ENCODE assay signal across 7 cellular contexts in the genomic region with DNA sequence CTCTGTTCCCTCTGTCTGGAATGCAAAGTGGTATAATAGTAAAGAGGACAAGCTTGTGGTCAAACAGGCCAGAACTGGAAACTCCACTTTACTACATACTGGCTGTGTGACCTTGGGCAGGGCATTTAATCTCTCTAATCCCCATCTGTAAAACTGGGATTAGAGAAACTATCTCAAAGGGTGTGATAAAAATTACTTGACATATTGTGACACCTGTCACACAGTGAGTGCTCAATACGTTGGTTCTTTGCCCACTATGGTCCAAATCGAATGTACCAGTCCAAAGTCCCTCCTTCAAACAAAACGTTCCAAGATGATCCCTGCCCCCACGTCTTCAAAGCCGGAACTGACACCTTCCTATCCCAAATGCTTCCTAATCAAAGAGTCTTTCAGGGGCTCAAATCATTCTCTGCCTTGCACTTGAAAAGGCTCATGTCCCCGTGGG. TPM values are rescaled to one million over a fixed set of nuclear protein-coding genes. Genes with fewer than 3 reads are reported as not detected.
DNase-seq lines count a peak whose midpoint lies in the region; TF ChIP-seq lines count a peak whose summit lies in the region.

No MANE protein-coding gene starts in this region.

- no peaks in the 10 kb centered on the region for H3K9me2 ChIP-seq in hepatocyte (replicated peaks; ENCODE audit: insufficient read depth)

- TF ChIP-seq POLR2A in spleen (IDR thresholded peaks at IDR 0.05) = no peak

- peak overlapping the region; percentile 95 for H2AFZ ChIP-seq in hepatocyte

- 42% methylated on average over 6 of the region's 6 CpGs for WGBS in hepatocyte (ENCODE audit: low lambda C conversion rate, missing lambda C conversion rate)
- 59 to 73% (median 72%) methylated on average over 6 of the region's 6 CpGs for WGBS in spleen, 5 donors

- H3K27ac ChIP-seq in HEK293 (ENCODE audit: extremely low read depth, low read depth, low read length) (peak overlapping the region; percentile 40; the same call in 1 of the 2 replicates), hepatocyte (peak overlapping the region; percentile 85), spleen (peak overlapping the region in 7 of 8 donors; percentile 91 to 96 (median 91))

- CTCF ChIA-PET in HEK293 (lab: Yijun Ruan, JAX) = interaction anchor here (0.9 to 3.2 kb wide), 4 partner anchors 12 to 175 kb away, joined by 4 to 11 read pairs (median 6); a partner anchor contains a TSS

- no peaks in the 10 kb centered on the region for H4K20me1 ChIP-seq in hepatocyte (ENCODE audit: insufficient read depth, poor library complexity, severe bottlenecking)

- TF ChIP-seq CTCF in HEK293 (tag by site-specific recombination; IDR thresholded peaks at IDR 0.05) (no peak), WI38 (IDR thresholded peaks at IDR 0.05; ENCODE audit: low read depth, low read length) (no peak), hepatocyte (IDR thresholded peaks at IDR 0.05; ENCODE audit: poor library complexity) (no peak), spleen (IDR thresholded peaks at IDR 0.05 in 8 of 11, conservative IDR thresholded peaks at IDR 0.05 in 3 of 11) (no peak)

- H3K4me1 ChIP-seq in HEK293 (ENCODE audit: control insufficient read depth, insufficient read depth, low read length) (0 out of 2 replicates have a peak, but pooled peaks cover 7% of the 10 kb centered on the region), hepatocyte (ENCODE audit: insufficient read depth) (peaks cover 16% of the 10 kb centered on the region), spleen (peaks cover 0 to 21% (median 15%) of the 10 kb centered on the region in 6 donors)

- no peaks in the 10 kb centered on the region for H3K79me2 ChIP-seq in hepatocyte

- no peaks in the 10 kb centered on the region; a peak in 1 of 3 replicates for H3K36me3 ChIP-seq in HEK293 (ENCODE audit: control insufficient read depth in 2 of 2, insufficient read depth in 1 of 2, low read length in 2 of 2)
- H3K36me3 ChIP-seq in hepatocyte (replicated peaks; ENCODE audit: insufficient read depth, low read depth) = no peaks in the 10 kb centered on the region
- H3K36me3 ChIP-seq in spleen = peaks cover 0 to 38% (median 17%) of the 10 kb centered on the region in 6 donors

- DNase-seq in hepatocyte (ENCODE audit: low spot score) = no peak
- DNase-seq in spleen = no peak
- DNase-seq in T-helper 9 cell = no peak
- no peak for DNase-seq in activated gamma-delta T cell (lab: John Stamatoyannopoulos, UW)
- DNase-seq in pons (ENCODE audit: low spot score) = no peak

- H3K4me3 ChIP-seq in HEK293 (ENCODE audit: low read depth, low read length) (peak overlapping the region; percentile 81), WI38 (ENCODE audit: low read depth, low read length) (peak overlapping the region; percentile 83), hepatocyte (peak overlapping the region; percentile 46), spleen (peak overlapping the region in 6 of 8 donors; percentile 57 to 80 (median 64))

- H3K27me3 ChIP-seq in hepatocyte = no peaks in the 10 kb centered on the region
- H3K27me3 ChIP-seq in spleen (replicated peaks in 1 of 7) = no peaks in the 10 kb centered on the region

- intact Hi-C loops in spleen (cut with DNase I; ENCODE audit: low total_unique reads) = no loop called here

- POLR2A ChIA-PET in HEK293 (lab: Yijun Ruan, JAX) = interaction anchor here (0.8 to 4.1 kb wide), 8 partner anchors 8 to 76 kb away, joined by 3 to 42 read pairs (median 6); a partner anchor contains a TSS

- H3K9me3 ChIP-seq in HEK293 (ENCODE audit: control insufficient read depth, insufficient read depth, low read depth, low read length) (no peaks in the 10 kb centered on the region), hepatocyte (ENCODE audit: low read depth) (no peaks in the 10 kb centered on the region), spleen (no peaks in the 10 kb centered on the region)

- H3K4me2 ChIP-seq in hepatocyte = peak overlapping the region; percentile 86

TF ChIP-seq in HEK293, 187 proteins besides CTCF, POLR2A, EP300 and RAD21 (continues in another document):
- TF ChIP-seq, protein P1, sequence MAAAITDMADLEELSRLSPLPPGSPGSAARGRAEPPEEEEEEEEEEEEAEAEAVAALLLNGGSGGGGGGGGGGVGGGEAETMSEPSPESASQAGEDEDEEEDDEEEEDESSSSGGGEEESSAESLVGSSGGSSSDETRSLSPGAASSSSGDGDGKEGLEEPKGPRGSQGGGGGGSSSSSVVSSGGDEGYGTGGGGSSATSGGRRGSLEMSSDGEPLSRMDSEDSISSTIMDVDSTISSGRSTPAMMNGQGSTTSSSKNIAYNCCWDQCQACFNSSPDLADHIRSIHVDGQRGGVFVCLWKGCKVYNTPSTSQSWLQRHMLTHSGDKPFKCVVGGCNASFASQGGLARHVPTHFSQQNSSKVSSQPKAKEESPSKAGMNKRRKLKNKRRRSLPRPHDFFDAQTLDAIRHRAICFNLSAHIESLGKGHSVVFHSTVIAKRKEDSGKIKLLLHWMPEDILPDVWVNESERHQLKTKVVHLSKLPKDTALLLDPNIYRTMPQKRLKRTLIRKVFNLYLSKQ (tag by site-specific recombination; IDR thresholded peaks at IDR 0.05; ENCODE audit: borderline replicate concordance) = no peak
- TF ChIP-seq, protein P2, sequence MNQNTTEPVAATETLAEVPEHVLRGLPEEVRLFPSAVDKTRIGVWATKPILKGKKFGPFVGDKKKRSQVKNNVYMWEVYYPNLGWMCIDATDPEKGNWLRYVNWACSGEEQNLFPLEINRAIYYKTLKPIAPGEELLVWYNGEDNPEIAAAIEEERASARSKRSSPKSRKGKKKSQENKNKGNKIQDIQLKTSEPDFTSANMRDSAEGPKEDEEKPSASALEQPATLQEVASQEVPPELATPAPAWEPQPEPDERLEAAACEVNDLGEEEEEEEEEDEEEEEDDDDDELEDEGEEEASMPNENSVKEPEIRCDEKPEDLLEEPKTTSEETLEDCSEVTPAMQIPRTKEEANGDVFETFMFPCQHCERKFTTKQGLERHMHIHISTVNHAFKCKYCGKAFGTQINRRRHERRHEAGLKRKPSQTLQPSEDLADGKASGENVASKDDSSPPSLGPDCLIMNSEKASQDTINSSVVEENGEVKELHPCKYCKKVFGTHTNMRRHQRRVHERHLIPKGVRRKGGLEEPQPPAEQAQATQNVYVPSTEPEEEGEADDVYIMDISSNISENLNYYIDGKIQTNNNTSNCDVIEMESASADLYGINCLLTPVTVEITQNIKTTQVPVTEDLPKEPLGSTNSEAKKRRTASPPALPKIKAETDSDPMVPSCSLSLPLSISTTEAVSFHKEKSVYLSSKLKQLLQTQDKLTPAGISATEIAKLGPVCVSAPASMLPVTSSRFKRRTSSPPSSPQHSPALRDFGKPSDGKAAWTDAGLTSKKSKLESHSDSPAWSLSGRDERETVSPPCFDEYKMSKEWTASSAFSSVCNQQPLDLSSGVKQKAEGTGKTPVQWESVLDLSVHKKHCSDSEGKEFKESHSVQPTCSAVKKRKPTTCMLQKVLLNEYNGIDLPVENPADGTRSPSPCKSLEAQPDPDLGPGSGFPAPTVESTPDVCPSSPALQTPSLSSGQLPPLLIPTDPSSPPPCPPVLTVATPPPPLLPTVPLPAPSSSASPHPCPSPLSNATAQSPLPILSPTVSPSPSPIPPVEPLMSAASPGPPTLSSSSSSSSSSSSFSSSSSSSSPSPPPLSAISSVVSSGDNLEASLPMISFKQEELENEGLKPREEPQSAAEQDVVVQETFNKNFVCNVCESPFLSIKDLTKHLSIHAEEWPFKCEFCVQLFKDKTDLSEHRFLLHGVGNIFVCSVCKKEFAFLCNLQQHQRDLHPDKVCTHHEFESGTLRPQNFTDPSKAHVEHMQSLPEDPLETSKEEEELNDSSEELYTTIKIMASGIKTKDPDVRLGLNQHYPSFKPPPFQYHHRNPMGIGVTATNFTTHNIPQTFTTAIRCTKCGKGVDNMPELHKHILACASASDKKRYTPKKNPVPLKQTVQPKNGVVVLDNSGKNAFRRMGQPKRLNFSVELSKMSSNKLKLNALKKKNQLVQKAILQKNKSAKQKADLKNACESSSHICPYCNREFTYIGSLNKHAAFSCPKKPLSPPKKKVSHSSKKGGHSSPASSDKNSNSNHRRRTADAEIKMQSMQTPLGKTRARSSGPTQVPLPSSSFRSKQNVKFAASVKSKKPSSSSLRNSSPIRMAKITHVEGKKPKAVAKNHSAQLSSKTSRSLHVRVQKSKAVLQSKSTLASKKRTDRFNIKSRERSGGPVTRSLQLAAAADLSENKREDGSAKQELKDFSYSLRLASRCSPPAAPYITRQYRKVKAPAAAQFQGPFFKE (tag by site-specific recombination; IDR thresholded peaks at IDR 0.05; ENCODE audit: borderline replicate concordance) = no peak
- TF ChIP-seq ZNF157 (tag by site-specific recombination; IDR thresholded peaks at IDR 0.05) (no peak), ZXDB (tag by site-specific recombination; IDR thresholded peaks at IDR 0.05) (no peak), ZNF302 (tag by site-specific recombination; IDR thresholded peaks at IDR 0.05; ENCODE audit: low read depth) (no peak), SP2 (tag by site-specific recombination; IDR thresholded peaks at IDR 0.05) (no peak), KLF9 (tag by site-specific recombination; IDR thresholded peaks at IDR 0.05; ENCODE audit: low read depth) (no peak)

RNA-seq across cellular contexts. Expression of a gene that starts 0.7 kb away (rescaled TPM):
- total RNA-seq in hepatocyte (26.8 and 33.0 TPM in 2 replicates), spleen (10 to 100 TPM; 15.5 to 27.4 (median 20.7) TPM)
- polyA plus RNA-seq in hepatocyte (35.4 and 35.6 TPM in 2 replicates), spleen (10 to 100 TPM; 11.5 to 21.3 (median 18.3) TPM)

RNA-seq across cellular contexts. Expression of a gene that starts 12.7 kb away (rescaled TPM):
- 77.7 and 93.1 TPM in 2 replicates for total RNA-seq in hepatocyte
- polyA plus RNA-seq in hepatocyte = 72.9 and 76.4 TPM in 2 replicates
- 10 to 100 TPM in 5 of 7 donors, 1 to 10 TPM in 2; 8.5 to 15.9 (median 13.8) TPM for total RNA-seq in spleen
- 1 to 10 TPM; 3.4 to 6.6 (median 4.3) TPM for polyA plus RNA-seq in spleen

RNA-seq across cellular contexts. Expression of a gene that starts 18.9 kb away (rescaled TPM):
- total RNA-seq in hepatocyte (51.9 and 64.5 TPM in 2 replicates), spleen (1 to 10 TPM in 1 of 7 donors, under 1 TPM in 2, not detected in 4; 0.47 to 2.4 (median 0.51) TPM)
- polyA plus RNA-seq in hepatocyte (203 and 204 TPM in 2 replicates), spleen (under 1 TPM; 0.28 to 0.93 (median 0.80) TPM)

RNA-seq across cellular contexts. Expression of a gene that starts 22.0 kb away (rescaled TPM):
- 0.90 and 1.0 TPM in 2 replicates for total RNA-seq in hepatocyte
- 0.64 and 0.66 TPM in 2 replicates for polyA plus RNA-seq in hepatocyte
- total RNA-seq in spleen = 1 to 10 TPM; 1.5 to 3.1 (median 2.2) TPM
- 1 to 10 TPM; 1.6 to 3.2 (median 2.0) TPM for polyA plus RNA-seq in spleen

RNA-seq across cellular contexts. Expression of a gene that starts 43.2 kb away (rescaled TPM):
- total RNA-seq in hepatocyte (37.2 and 72.6 TPM in 2 replicates), spleen (10 to 100 TPM; 28.0 to 58.2 (median 40.5) TPM)
- polyA plus RNA-seq in hepatocyte (129 and 133 TPM in 2 replicates), spleen (10 to 100 TPM; 60.9 to 85.2 (median 78.7) TPM)

Comparison
In these comparisons a context has a peak if more than half of its experiments do, and no peak if none do; other contexts are left out.
1. H3K27ac ChIP-seq: peak in every context shown above with its lines; median percentile 91 in spleen; 85 in hepatocyte; 40 in HEK293.
2. RNA of a gene that starts 18.9 kb away (total RNA-seq): 51.9 to 64.5 TPM in hepatocyte; 0.47 to 2.4 TPM in spleen; every median in the first group is over 10 times any median in the second.
3. Peak in every context shown above with its lines, with median percentiles within 50 percentile points of each other: H3K4me3 ChIP-seq.